Comparison of ENCODE assay signal across 1 cellular context in genomic region chr14:102201369-102201748, GRCh38.
TF ChIP-seq lines count a peak whose summit lies in the region.

No MANE protein-coding gene starts in this region.

TF ChIP-seq in GM23338, 12 proteins besides CTCF, POLR2A, EP300 and RAD21 (continued from another document):
- TF ChIP-seq POLR2AphosphoS5 (IDR thresholded peaks at IDR 0.05; ENCODE audit: low read depth) (no peak), EZH2phosphoT487 (IDR thresholded peaks at IDR 0.05; ENCODE audit: unreplicated experiment) (no peak), ETS1 (IDR thresholded peaks at IDR 0.05) (no peak), ZNF462 (CRISPR knock-in tag; IDR thresholded peaks at IDR 0.05) (no peak)
